ENCODE assay signal across 22 cellular contexts in the genomic region with DNA sequence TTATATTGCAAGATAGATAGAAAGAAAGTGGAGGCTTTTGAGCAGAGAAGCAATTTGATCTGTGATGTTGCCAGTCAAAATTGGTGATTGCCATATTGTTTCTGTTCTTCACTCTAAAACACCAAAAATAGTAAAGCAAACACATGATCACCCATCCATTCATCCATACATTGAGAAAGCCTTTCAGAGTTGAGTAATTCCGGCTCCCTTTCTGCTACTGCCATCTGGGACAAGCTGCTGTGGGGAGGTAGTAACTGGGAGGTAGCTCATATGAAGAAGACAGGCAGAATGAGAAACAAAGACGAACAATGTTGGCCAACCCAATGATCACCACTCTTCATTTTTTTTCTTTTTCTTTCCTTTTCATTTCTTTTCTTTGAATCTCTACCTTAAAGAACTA.
"Had no signal": no experiment of that assay in that cellular context is flagged by ENCODE, and none has a peak within 500 bp of the region (broad histone marks: within the 10 kb centered on the region; RNA-seq: fewer than 3 reads in every experiment).

No MANE protein-coding gene starts in this region.

- H2AFZ ChIP-seq: hepatocyte had no signal

- H3K4me1 ChIP-seq: ascending aorta, right lobe of liver had no signal

- H3K4me1 Mint-ChIP-seq: brain had no signal

- H3K27ac Mint-ChIP-seq: activated B cell treated with CpG ODN at 0.5 μM for 24 hours; activated naive CD8-positive, alpha-beta T cell treated with anti-CD3 and anti-CD28 coated beads, Interleukin-2, amount 10 ng/mL, durations not matched to agents 7 days and 5 days; activated T-cell treated with anti-CD3 and anti-CD28 coated beads, Interleukin-2, amount 50 U/mL, for 72 hours; brain; progenitor cell of endocrine pancreas had no signal

- H3K4me3 Mint-ChIP-seq: activated B cell treated with CpG ODN at 0.5 μM for 24 hours; activated CD4-positive, alpha-beta T cell treated with anti-CD3 and anti-CD28 coated beads for 36 hours; activated naive CD8-positive, alpha-beta T cell treated with anti-CD3 and anti-CD28 coated beads, Interleukin-2, amount 10 ng/mL, durations not matched to agents 7 days and 5 days; activated T-cell treated with anti-CD3 and anti-CD28 coated beads, Interleukin-2, amount 50 U/mL, for 72 hours; brain had no signal

- H3K27me3 ChIP-seq: ascending aorta, hepatocyte, ovary, right lobe of liver had no signal

- H3K79me2 ChIP-seq: hepatocyte had no signal

- ATAC-seq: activated CD4-positive, alpha-beta T cell treated with anti-CD3 and anti-CD28 coated beads for 36 hours; activated T-cell treated with anti-CD3 and anti-CD28 coated beads, Interleukin-2, amount 50 U/mL, for 72 hours; left cardiac atrium; left ventricle myocardium superior; right lobe of liver; stimulated activated naive CD8-positive, alpha-beta T cell treated with anti-CD3 and anti-CD28 coated beads, Interleukin-15, Interleukin-2, amounts not matched to agents 100 U/mL and 50 U/mL, for 24 hours had no signal

- DNase-seq: activated B cell treated with CpG ODN at 0.5 μM for 24 hours; activated CD4-positive, alpha-beta T cell treated with anti-CD3 and anti-CD28 coated beads for 36 hours; activated naive CD4-positive, alpha-beta T cell; activated naive CD8-positive, alpha-beta T cell treated with anti-CD3 and anti-CD28 coated beads, Interleukin-2, amount 10 ng/mL, durations not matched to agents 7 days and 5 days; activated T-cell treated with anti-CD3 and anti-CD28 coated beads for 4 hours; activated T-cell treated with anti-CD3 and anti-CD28 coated beads, Interleukin-2, amount 50 U/mL, for 72 hours; dorsolateral prefrontal cortex; effector memory CD4-positive, alpha-beta T cell; glutamatergic neuron; left cardiac atrium; left ventricle myocardium superior; ovary; right lobe of liver; stimulated activated CD4-positive, alpha-beta T cell treated with anti-CD3 and anti-CD28 coated beads, Interleukin-2, amount 100 ng/mL, for 48 hours; stimulated activated naive CD8-positive, alpha-beta T cell treated with anti-CD3 and anti-CD28 coated beads, Interleukin-15, Interleukin-2, amounts not matched to agents 100 U/mL and 50 U/mL, for 24 hours; trophoblast cell had no signal

- H3K9me3 Mint-ChIP-seq: activated B cell treated with CpG ODN at 0.5 μM for 24 hours; activated naive CD8-positive, alpha-beta T cell treated with anti-CD3 and anti-CD28 coated beads, Interleukin-2, amount 10 ng/mL, durations not matched to agents 7 days and 5 days; brain had no signal

- H3K27me3 Mint-ChIP-seq: activated B cell treated with CpG ODN at 0.5 μM for 24 hours; activated CD4-positive, alpha-beta T cell treated with anti-CD3 and anti-CD28 coated beads for 36 hours; activated naive CD8-positive, alpha-beta T cell treated with anti-CD3 and anti-CD28 coated beads, Interleukin-2, amount 10 ng/mL, durations not matched to agents 7 days and 5 days; brain had no signal

- H3K27ac ChIP-seq: ascending aorta, coronary artery, dorsolateral prefrontal cortex, hepatocyte, ovary, right lobe of liver, thoracic aorta had no signal

- H3K36me3 ChIP-seq: ascending aorta, ovary, right lobe of liver, thoracic aorta had no signal

- H3K9me3 ChIP-seq: ascending aorta, ovary, right lobe of liver, thoracic aorta had no signal

- H3K4me3 ChIP-seq: ascending aorta, coronary artery, dorsolateral prefrontal cortex, hepatocyte, ovary, right lobe of liver, thoracic aorta had no signal

- H3K4me2 ChIP-seq: hepatocyte had no signal

- H3K36me3 Mint-ChIP-seq: brain had no signal
